ENCODE assay signal across 18 cellular contexts in genomic region chr17:65542067-65542466, GRCh38. TPM values are rescaled to one million over a fixed set of nuclear protein-coding genes. Genes with fewer than 3 reads are reported as not detected.
DNase-seq lines count a peak whose midpoint lies in the region; ATAC-seq, FAIRE-seq and TF ChIP-seq lines count a peak whose summit lies in the region.
"Had no signal": no experiment of that assay in that cellular context is flagged by ENCODE, and none has a peak within 500 bp of the region (broad histone marks: within the 10 kb centered on the region; RNA-seq: fewer than 3 reads in every experiment).

No MANE protein-coding gene starts in this region.

- H3K36me3 ChIP-seq in HepG2 (replicated peaks in 1 of 2; ENCODE audit: control insufficient read depth in 1 of 2, insufficient read depth in 2 of 2, low read length in 2 of 2) (peaks cover 64 to 97% of the 10 kb centered on the region in 2 experiments), right lobe of liver (no peaks in the 10 kb centered on the region), skeletal muscle tissue (ENCODE audit: control insufficient read depth in 3 of 3, insufficient read depth in 3 of 3, low read length in 3 of 3) (peaks cover 19 to 21% (median 19%) of the 10 kb centered on the region in 3 donors)
- H3K36me3 ChIP-seq: HAP-1 had no signal

- peaks cover 69% of the 10 kb centered on the region for H4K20me1 ChIP-seq in HepG2 (ENCODE audit: insufficient read depth, low read length)
- H4K20me1 ChIP-seq: BLaER1 treated with 17β-estradiol and CSF1 and Interleukin-3, amounts not matched to agents 10 nM and 100 nM had no signal

- ATAC-seq in HepG2: no peak
- ATAC-seq in right lobe of liver: no peak
- no peak for ATAC-seq in GM18502 (IDR thresholded peaks at IDR 0.05; ENCODE audit: poor library complexity, unreplicated experiment)

- TF ChIP-seq EP300 in HepG2 (IDR thresholded peaks at IDR 0.05; ENCODE audit: low read depth in 2 of 2, low read length in 2 of 2) (no peak), HepG2 (CRISPR knock-in tag; IDR thresholded peaks at IDR 0.05; ENCODE audit: borderline replicate concordance) (no peak)

- no peaks in the 10 kb centered on the region for H3K27me3 Mint-ChIP-seq in mesothelial cell of epicardium (ENCODE audit: low read depth)
- H3K27me3 Mint-ChIP-seq: B cell had no signal

- CTCF ChIA-PET in HepG2 (lab: Yijun Ruan, JAX; ENCODE audit: low intra/inter-chr PET ratio, low total read pairs): no interaction called here

- intact Hi-C loops in HepG2 (cut with micrococcal nuclease; ENCODE audit: unreplicated experiment): no loop called here
- intact Hi-C loops in right lobe of liver (cut with DNase I): no loop called here

- no peaks in the 10 kb centered on the region for H3K9me3 Mint-ChIP-seq in mesothelial cell of epicardium
- H3K9me3 Mint-ChIP-seq: CD8-positive, alpha-beta memory T cell had no signal

- peak overlapping the region; percentile 56 for H3K27ac Mint-ChIP-seq in mesothelial cell of epicardium
- H3K27ac Mint-ChIP-seq: B cell had no signal

- no peak for FAIRE-seq in HepG2 (lab: Jason Lieb, UNC)
- FAIRE-seq: GM12891, GM18507 had no signal

- H3K4me3 ChIP-seq in HepG2 (replicated peaks in 1 of 3; ENCODE audit: insufficient read depth in 1 of 3, low read depth in 2 of 3, low read length in 3 of 3) (no peak overlapping the region), right lobe of liver (no peak overlapping the region), skeletal muscle tissue (ENCODE audit: low read length in 3 of 3) (no peak overlapping the region)
- H3K4me3 ChIP-seq: BLaER1 treated with 17β-estradiol and CSF1 and Interleukin-3, amounts not matched to agents 10 nM and 100 nM; GM23248; HAP-1 had no signal

- H3K79me2 ChIP-seq in HepG2 (ENCODE audit: insufficient read depth, low read length): peaks cover 61% of the 10 kb centered on the region

- H3K27me3 ChIP-seq in HepG2 (ENCODE audit: control insufficient read depth in 1 of 2, insufficient read depth in 2 of 2, low read length in 2 of 2) (no peaks in the 10 kb centered on the region), right lobe of liver (no peaks in the 10 kb centered on the region), skeletal muscle tissue (ENCODE audit: control insufficient read depth in 3 of 3, insufficient read depth in 3 of 3, low read length in 3 of 3) (no peaks in the 10 kb centered on the region)
- H3K27me3 ChIP-seq: BLaER1 treated with 17β-estradiol and CSF1 and Interleukin-3, amounts not matched to agents 10 nM and 100 nM had no signal

- TF ChIP-seq POLR2A in HepG2 (IDR thresholded peaks at IDR 0.05; ENCODE audit: insufficient read depth in 1 of 2, low read depth in 2 of 2, low read length in 2 of 2) (no peak), right lobe of liver (IDR thresholded peaks at IDR 0.05) (no peak)

- peaks cover 36% of the 10 kb centered on the region for H3K36me3 Mint-ChIP-seq in mesothelial cell of epicardium

- DNase-seq in HepG2 (ENCODE audit: low spot score) (no peak), right lobe of liver (no peak), mesothelial cell of epicardium (ENCODE audit: low spot score in 2 of 2, unreplicated experiment in 2 of 2) (no peak), SHP77 treated with DMSO at 0.1 percent for 48 hours (lab: John Stamatoyannopoulos, UW) (no peak), NCI-H345 treated with DMSO at 0.1 percent for 48 hours (lab: John Stamatoyannopoulos, UW; ENCODE audit: unreplicated experiment) (no peak)
- DNase-seq: 8988T; CD8-positive, alpha-beta memory T cell; DMS 273 treated with DMSO at 0.1 percent for 48 hours; DND-41; EL; GM23248 had no signal

- H3K4me1 Mint-ChIP-seq in mesothelial cell of epicardium: peaks cover 58% of the 10 kb centered on the region
- H3K4me1 Mint-ChIP-seq: B cell had no signal

- in situ Hi-C loops in HepG2 (cut with HindIII; ENCODE audit: extremely low pct_ligation_motif_present, low pct_unique_long_range_greater_than_20kb): loop anchor here (25.0 kb wide), 1 partner anchor 620 kb away; no protein-coding TSS in a partner anchor

- H3K4me3 Mint-ChIP-seq in mesothelial cell of epicardium: no peak overlapping the region
- H3K4me3 Mint-ChIP-seq: B cell; CD8-positive, alpha-beta memory T cell had no signal

- no peak overlapping the region for H3K27ac ChIP-seq in HepG2 (ENCODE audit: extremely low read length, insufficient read depth, low read length)
- H3K27ac ChIP-seq in right lobe of liver: no peak overlapping the region
- peak overlapping the region; percentile 36 for H3K27ac ChIP-seq in skeletal muscle tissue (ENCODE audit: low read depth, low read length)
- H3K27ac ChIP-seq: BLaER1 treated with 17β-estradiol and CSF1 and Interleukin-3, amounts not matched to agents 10 nM and 100 nM; GM23248 had no signal

- H3K9ac ChIP-seq in HepG2 (ENCODE audit: insufficient read depth, low read depth, low read length): no peak overlapping the region
- no peak overlapping the region for H3K9ac ChIP-seq in skeletal muscle tissue (ENCODE audit: low read depth in 1 of 3, low read length in 3 of 3)
- H3K9ac ChIP-seq: BLaER1 treated with 17β-estradiol and CSF1 and Interleukin-3, amounts not matched to agents 10 nM and 100 nM; GM23248 had no signal

- WGBS in HepG2 (ENCODE audit: low lambda C conversion rate): 97% methylated on average over 1 of the region's 1 CpG
- 92% methylated on average over 1 of the region's 1 CpG for WGBS in right lobe of liver (ENCODE audit: insufficient coverage, low coverage, low lambda C conversion rate, missing lambda C conversion rate)

- H3K4me1 ChIP-seq in HepG2 (ENCODE audit: insufficient read depth, low read length) (peaks cover 35% of the 10 kb centered on the region), right lobe of liver (peaks cover 0 to 8% (median under 1%) of the 10 kb centered on the region in 4 donors), skeletal muscle tissue (ENCODE audit: control insufficient read depth in 3 of 3, insufficient read depth in 3 of 3, low read length in 3 of 3) (peaks cover 40 to 61% (median 52%) of the 10 kb centered on the region in 3 donors)

- TF ChIP-seq CTCF in HepG2 (CRISPR knock-in tag; IDR thresholded peaks at IDR 0.05) (no peak), right lobe of liver (IDR thresholded peaks at IDR 0.05) (no peak), mesothelial cell of epicardium (IDR thresholded peaks at IDR 0.05; ENCODE audit: unreplicated experiment) (no peak)

- no peaks in the 10 kb centered on the region for H3K9me3 ChIP-seq in HepG2 (ENCODE audit: low read length)
- no peaks in the 10 kb centered on the region for H3K9me3 ChIP-seq in right lobe of liver
- no peaks in the 10 kb centered on the region for H3K9me3 ChIP-seq in skeletal muscle tissue (ENCODE audit: control insufficient read depth in 3 of 3, low read length in 3 of 3)
- H3K9me3 ChIP-seq: BLaER1 treated with 17β-estradiol and CSF1 and Interleukin-3, amounts not matched to agents 10 nM and 100 nM; HAP-1 had no signal

- H3K4me2 ChIP-seq in HepG2 (ENCODE audit: low read depth, low read length): no peak overlapping the region

- TF ChIP-seq RAD21 in HepG2 (CRISPR knock-in tag; IDR thresholded peaks at IDR 0.05): no peak

- BruUV-seq in HepG2 (replicated peaks; lab: Mats Ljungman, UMichigan): no TSS peak

- POLR2A ChIA-PET in HepG2 (lab: Yijun Ruan, JAX): interaction anchor here (1.3 to 2.1 kb wide), 2 partner anchors 11 to 12 kb away, joined by 3 to 4 read pairs; no protein-coding TSS in a partner anchor

- H2AFZ ChIP-seq in HepG2 (ENCODE audit: low read length): no peak overlapping the region
- H2AFZ ChIP-seq: GM23248 had no signal

TF ChIP-seq in HepG2, 621 proteins besides CTCF, POLR2A, EP300 and RAD21:
- TF ChIP-seq ZKSCAN1 (IDR thresholded peaks at IDR 0.05; ENCODE audit: low read length): peak; percentile 97
- TF ChIP-seq, protein P1, sequence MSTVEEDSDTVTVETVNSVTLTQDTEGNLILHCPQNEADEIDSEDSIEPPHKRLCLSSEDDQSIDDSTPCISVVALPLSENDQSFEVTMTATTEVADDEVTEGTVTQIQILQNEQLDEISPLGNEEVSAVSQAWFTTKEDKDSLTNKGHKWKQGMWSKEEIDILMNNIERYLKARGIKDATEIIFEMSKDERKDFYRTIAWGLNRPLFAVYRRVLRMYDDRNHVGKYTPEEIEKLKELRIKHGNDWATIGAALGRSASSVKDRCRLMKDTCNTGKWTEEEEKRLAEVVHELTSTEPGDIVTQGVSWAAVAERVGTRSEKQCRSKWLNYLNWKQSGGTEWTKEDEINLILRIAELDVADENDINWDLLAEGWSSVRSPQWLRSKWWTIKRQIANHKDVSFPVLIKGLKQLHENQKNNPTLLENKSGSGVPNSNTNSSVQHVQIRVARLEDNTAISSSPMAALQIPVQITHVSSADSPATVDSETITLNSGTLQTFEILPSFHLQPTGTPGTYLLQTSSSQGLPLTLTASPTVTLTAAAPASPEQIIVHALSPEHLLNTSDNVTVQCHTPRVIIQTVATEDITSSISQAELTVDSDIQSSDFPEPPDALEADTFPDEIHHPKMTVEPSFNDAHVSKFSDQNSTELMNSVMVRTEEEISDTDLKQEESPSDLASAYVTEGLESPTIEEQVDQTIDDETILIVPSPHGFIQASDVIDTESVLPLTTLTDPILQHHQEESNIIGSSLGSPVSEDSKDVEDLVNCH (CRISPR knock-in tag; IDR thresholded peaks at IDR 0.05): no peak

RNA-seq across cellular contexts. Expression of gene AXIN2, which starts 19.4 kb away (rescaled TPM):
- total RNA-seq in HepG2 (2016; rRNA removed; fragmentation: Illumina TruSeq; extraction: Trizol) (53.8 and 58.6 TPM in 2 replicates), right lobe of liver (1 to 10 TPM; 1.0 to 2.4 (median 2.0) TPM), mesothelial cell of epicardium (84.6 to 88.7 TPM (median 87.8 TPM) in 3 replicates), skeletal muscle tissue (19.8 TPM)
- 12.0 and 13.7 TPM in 2 replicates for total RNA-seq in HepG2 (2016; cell fraction: cytosol; rRNA removed; fragmentation: Illumina TruSeq; extraction: Trizol; ENCODE audit: low read depth)
- total RNA-seq in HepG2 (2016; cell fraction: insoluble cytoplasmic fraction; rRNA removed; fragmentation: Illumina TruSeq; extraction: Trizol): 45.1 and 59.6 TPM in 2 replicates
- 27.0 and 28.7 TPM in 2 replicates for total RNA-seq in HepG2 (2016; cell fraction: membrane; rRNA removed; fragmentation: Illumina TruSeq; extraction: Trizol)
- 79.3 and 81.9 TPM in 2 replicates for total RNA-seq in HepG2 (2016; cell fraction: nucleus; rRNA removed; fragmentation: Illumina TruSeq; extraction: Trizol)
- 55.0 and 63.4 TPM in 2 replicates for polyA plus RNA-seq in HepG2 (2011; rRNA removed)
- polyA plus RNA-seq in HepG2 (2011; cell fraction: cytosol; rRNA removed): 29.9 and 39.9 TPM in 2 replicates
- 126 and 210 TPM in 2 replicates for polyA plus RNA-seq in HepG2 (2011; cell fraction: nucleus; rRNA removed)
- 55.5 and 56.3 TPM in 2 replicates for polyA plus RNA-seq in HepG2 (2012)
- polyA plus RNA-seq in HepG2 (2016; cell fraction: cytosol; fragmentation: Illumina TruSeq; extraction: Trizol; ENCODE audit: low read depth): 2.0 and 2.2 TPM in 2 replicates
- polyA plus RNA-seq in HepG2 (2016; cell fraction: insoluble cytoplasmic fraction; fragmentation: Illumina TruSeq; extraction: Trizol; ENCODE audit: low read depth): 34.3 and 44.8 TPM in 2 replicates
- 9.2 and 9.3 TPM in 2 replicates for polyA plus RNA-seq in HepG2 (2016; cell fraction: membrane; fragmentation: Illumina TruSeq; extraction: Trizol; ENCODE audit: low read depth)
- 115 and 117 TPM in 2 replicates for polyA plus RNA-seq in HepG2 (2016; cell fraction: nucleus; fragmentation: Illumina TruSeq; extraction: Trizol; ENCODE audit: insufficient read depth, low read depth)
- 0.09 and 105 TPM in 2 replicates for polyA minus RNA-seq in HepG2 (2011; rRNA and poly(A)+ RNA removed; ENCODE audit: low replicate concordance)
- 43.2 and 45.6 TPM in 2 replicates for polyA minus RNA-seq in HepG2 (2011; cell fraction: cytosol; rRNA and poly(A)+ RNA removed)
- 175 and 211 TPM in 2 replicates for polyA minus RNA-seq in HepG2 (2011; cell fraction: nucleus; rRNA and poly(A)+ RNA removed)
